In the genomic region with DNA sequence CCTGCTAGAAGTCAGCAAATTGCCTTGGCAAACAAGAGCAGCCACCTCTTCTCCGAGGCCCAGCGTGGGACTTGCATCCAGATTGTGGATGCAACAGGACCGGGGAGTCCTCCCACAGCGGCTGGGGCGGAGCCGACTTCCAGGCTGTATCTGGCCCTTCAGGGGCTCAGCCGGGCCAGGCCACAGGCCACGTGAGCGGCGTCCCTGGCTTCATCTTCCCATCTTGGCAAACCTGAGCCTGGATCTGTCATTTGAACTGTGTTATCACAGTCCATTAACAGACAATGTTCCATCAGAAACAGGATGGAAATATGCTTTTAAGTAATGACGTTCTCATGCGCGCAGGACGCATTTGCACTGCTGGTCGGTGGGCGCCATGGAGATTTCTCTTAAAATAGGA, we compare ENCODE assay signal across 26 cellular contexts.
"Had no signal": no experiment of that assay in that cellular context is flagged by ENCODE, and none has a peak within 500 bp of the region (broad histone marks: within the 10 kb centered on the region; RNA-seq: fewer than 3 reads in every experiment).

No MANE protein-coding gene starts in this region.

- H3K27ac ChIP-seq: adrenal gland, ascending aorta, brain microvascular endothelial cell, colonic mucosa, esophagus squamous epithelium, gastrocnemius medialis, right lobe of liver, VCaP had no signal

- H3K9me3 Mint-ChIP-seq: activated T-cell treated with anti-CD3 and anti-CD28 coated beads, Interleukin-2, amount 50 U/mL, for 4 hours had no signal

- H3K4me1 Mint-ChIP-seq: activated CD4-positive, alpha-beta T cell treated with anti-CD3 and anti-CD28 coated beads, Interleukin-2, amount 10 ng/mL, durations not matched to agents 7 days and 5 days; mesothelial cell of epicardium had no signal

- DNase-seq: activated CD4-positive, alpha-beta T cell treated with anti-CD3 and anti-CD28 coated beads, Interleukin-2, amount 10 ng/mL, durations not matched to agents 7 days and 5 days; activated CD8-positive, alpha-beta memory T cell treated with anti-CD3 and anti-CD28 coated beads, Interleukin-2, amount 50 U/mL, for 4 hours; activated naive CD4-positive, alpha-beta T cell; activated T-cell treated with anti-CD3 and anti-CD28 coated beads, Interleukin-2, amount 50 U/mL, for 4 hours; adrenal gland; brain microvascular endothelial cell; central memory CD4-positive, alpha-beta T cell; colonic mucosa; esophagus squamous epithelium; gastrocnemius medialis; head of caudate nucleus; left colon; mammary epithelial cell; naive thymus-derived CD8-positive, alpha-beta T cell; right lobe of liver; stimulated activated CD4-positive, alpha-beta T cell treated with anti-CD3 and anti-CD28 coated beads, Interleukin-15, amount 100 ng/mL, for 24 hours; stimulated activated CD4-positive, alpha-beta T cell treated with anti-CD3 and anti-CD28 coated beads, Interleukin-4, amount 100 ng/mL, for 1 hour; stimulated activated naive CD4-positive, alpha-beta T cell had no signal

- H3K27me3 ChIP-seq: adrenal gland, ascending aorta, brain microvascular endothelial cell, colonic mucosa, gastrocnemius medialis, right lobe of liver had no signal

- H3K4me1 ChIP-seq: adrenal gland, ascending aorta, colonic mucosa, esophagus squamous epithelium, gastrocnemius medialis, right lobe of liver had no signal

- H3K4me3 ChIP-seq: adrenal gland, ascending aorta, colonic mucosa, esophagus squamous epithelium, gastrocnemius medialis, right lobe of liver, smooth muscle cell had no signal

- H3K4me3 Mint-ChIP-seq: activated CD4-positive, alpha-beta T cell treated with anti-CD3 and anti-CD28 coated beads, Interleukin-2, amount 10 ng/mL, durations not matched to agents 7 days and 5 days; activated naive CD8-positive, alpha-beta T cell; activated T-cell treated with anti-CD3 and anti-CD28 coated beads, Interleukin-2, amount 50 U/mL, for 4 hours; mesothelial cell of epicardium; naive thymus-derived CD8-positive, alpha-beta T cell had no signal

- H3K27me3 Mint-ChIP-seq: activated CD4-positive, alpha-beta T cell treated with anti-CD3 and anti-CD28 coated beads, Interleukin-2, amount 10 ng/mL, durations not matched to agents 7 days and 5 days; activated naive CD8-positive, alpha-beta T cell had no signal

- H3K9me3 ChIP-seq: adrenal gland, ascending aorta, colonic mucosa, esophagus squamous epithelium, gastrocnemius medialis, right lobe of liver had no signal

- H3K27ac Mint-ChIP-seq: activated CD4-positive, alpha-beta T cell treated with anti-CD3 and anti-CD28 coated beads, Interleukin-2, amount 10 ng/mL, durations not matched to agents 7 days and 5 days; activated naive CD8-positive, alpha-beta T cell; activated T-helper 2 cell treated with anti-CD3 and anti-CD28 coated beads, Interferon-gamma antibody, Interleukin-2, Interleukin-4, amounts not matched to agents 10 μg/mL and 5 μg/mL and 100 μg/mL, durations not matched to agents 14 hours and 24 hours and 36 hours; mesothelial cell of epicardium had no signal

- ATAC-seq: activated CD4-positive, CD25-positive, alpha-beta regulatory T cell treated with anti-CD3 and anti-CD28 coated beads, Interleukin-2, amount 50 U/mL, for 24 hours; activated T-cell treated with anti-CD3 and anti-CD28 coated beads, Interleukin-2, amount 50 U/mL, for 4 hours; gastrocnemius medialis; left colon; naive thymus-derived CD8-positive, alpha-beta T cell; right lobe of liver; SK-N-SH treated with all-trans-retinoic acid at 6 μM for 48 hours had no signal

- H3K36me3 ChIP-seq: adrenal gland, ascending aorta, brain microvascular endothelial cell, colonic mucosa, esophagus squamous epithelium, gastrocnemius medialis, right lobe of liver had no signal
